8 cellular contexts compared by ENCODE assay signal in the genomic region with DNA sequence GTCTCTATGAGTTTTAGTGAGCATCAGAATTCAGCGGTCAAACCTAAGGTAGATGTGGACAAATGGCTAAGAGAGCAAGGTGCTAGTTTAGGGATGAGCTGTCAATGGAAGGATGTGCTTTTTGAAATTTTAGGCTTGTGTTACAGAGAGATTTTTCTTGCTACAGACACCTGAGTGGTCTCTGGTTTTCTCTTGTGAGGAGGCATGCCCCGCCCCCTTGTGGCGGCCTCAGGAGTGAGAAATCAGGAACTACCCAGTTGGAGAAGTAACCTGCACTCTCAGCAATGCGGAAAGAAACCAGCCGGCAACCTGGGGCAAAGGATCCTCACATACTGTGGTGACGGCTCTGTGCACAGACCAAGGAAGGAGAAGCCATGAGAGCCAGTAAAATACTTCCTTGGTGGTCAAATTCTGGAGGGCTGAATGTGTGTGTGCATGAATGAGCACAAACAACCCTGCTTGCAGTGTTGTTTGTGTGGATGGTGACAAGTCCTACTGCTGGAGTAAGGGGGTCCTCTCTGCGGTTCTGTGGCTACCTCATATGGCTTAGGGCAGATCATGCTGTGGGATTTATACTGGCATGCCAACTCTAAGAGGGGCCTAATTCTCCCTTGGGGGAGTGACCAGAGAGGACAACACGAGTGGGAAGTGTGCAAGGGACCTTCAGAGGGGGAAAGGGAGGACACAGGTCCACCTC. TPM values are rescaled to one million over a fixed set of nuclear protein-coding genes. Genes with fewer than 3 reads are reported as not detected.
DNase-seq lines count a peak whose midpoint lies in the region; ATAC-seq and TF ChIP-seq lines count a peak whose summit lies in the region.

No MANE protein-coding gene starts in this region.

- TF ChIP-seq POLR2A in right lobe of liver (IDR thresholded peaks at IDR 0.05): no peak

- dilution Hi-C loops in mammary epithelial cell (cut with HindIII; ENCODE audit: low sequenced_read_pairs): no loop called here

- H3K27ac ChIP-seq in DND-41 (ENCODE audit: low read length) (no peak overlapping the region), mammary epithelial cell (ENCODE audit: insufficient read depth, low read depth, low read length) (no peak overlapping the region), right lobe of liver (no peak overlapping the region)

- H3K27me3 Mint-ChIP-seq in activated B cell treated with CpG ODN at 0.5 μM for 24 hours: no peaks in the 10 kb centered on the region

- no TSS peak for BruUV-seq in mammary epithelial cell (replicated peaks; lab: Mats Ljungman, UMichigan)

- H4K20me1 ChIP-seq in DND-41 (ENCODE audit: insufficient read depth, low read length): no peaks in the 10 kb centered on the region
- H4K20me1 ChIP-seq in mammary epithelial cell (ENCODE audit: insufficient read depth, low read length): no peaks in the 10 kb centered on the region

- POLR2A ChIA-PET in activated B cell treated with CpG ODN at 0.5 μM for 24 hours (lab: Charles Lee): interaction anchor here (1.0 to 1.9 kb wide), 8 partner anchors 16 to 419 kb away, joined by 3 to 9 read pairs (median 4); partner anchors contain the start of genes DMXL1 and HSD17B4

- no peaks in the 10 kb centered on the region for H3K4me1 ChIP-seq in DND-41 (ENCODE audit: insufficient read depth, low read length)
- no peaks in the 10 kb centered on the region for H3K4me1 ChIP-seq in mammary epithelial cell (ENCODE audit: insufficient read depth, low read length)
- H3K4me1 ChIP-seq in right lobe of liver: peaks cover 0 to 6% (median 2%) of the 10 kb centered on the region in 4 donors

- H3K9ac ChIP-seq in DND-41 (ENCODE audit: low read depth, low read length) (no peak overlapping the region), mammary epithelial cell (ENCODE audit: insufficient read depth, low read length) (no peak overlapping the region)

- H3K4me3 ChIP-seq in DND-41 (ENCODE audit: low read depth in 1 of 2, low read length in 2 of 2) (no peak overlapping the region), mammary epithelial cell (replicated peaks in 1 of 3; ENCODE audit: insufficient read depth in 1 of 3, low read depth in 2 of 3, low read length in 3 of 3) (no peak overlapping the region), right lobe of liver (no peak overlapping the region)

- H3K4me3 Mint-ChIP-seq in activated B cell treated with CpG ODN at 0.5 μM for 24 hours: peak overlapping the region; percentile 29

- DNase-seq in DND-41 (peak; percentile 62), HT1080 (ENCODE audit: low read depth) (peak; percentile 59), activated B cell treated with CpG ODN at 0.5 μM for 24 hours (peak; percentile 73), mammary epithelial cell (peak; percentile 32), right lobe of liver (peak; percentile 77 to 80 (median 78)), KG1 (lab: John Stamatoyannopoulos, UW) (no peak)
- DNase-seq in stimulated activated CD8-positive, alpha-beta memory T cell treated with anti-CD3 and anti-CD28 coated beads, Interleukin-4, amount 100 ng/mL, for 1 hour (ENCODE audit: low read depth in 2 of 2, low spot score in 1 of 2): peak; percentile 24 to 56

- in situ Hi-C loops in mammary epithelial cell (cut with MboI; ENCODE audit: low sequenced_read_pairs in 2 of 2): no loop called here

- H3K36me3 Mint-ChIP-seq in activated B cell treated with CpG ODN at 0.5 μM for 24 hours (ENCODE audit: low read depth): peaks cover 2% of the 10 kb centered on the region

- WGBS in mammary epithelial cell (ENCODE audit: low coverage, missing lambda C conversion rate): 33% methylated on average over 5 of the region's 8 CpGs
- WGBS in right lobe of liver (ENCODE audit: insufficient coverage, low coverage, low lambda C conversion rate, missing lambda C conversion rate): 21% methylated on average over 6 of the region's 8 CpGs

- H3K9me3 Mint-ChIP-seq in activated B cell treated with CpG ODN at 0.5 μM for 24 hours: no peaks in the 10 kb centered on the region

- H3K36me3 ChIP-seq in DND-41 (ENCODE audit: insufficient read depth, low read length): no peaks in the 10 kb centered on the region
- H3K36me3 ChIP-seq in mammary epithelial cell (ENCODE audit: insufficient read depth, low read length): no peaks in the 10 kb centered on the region
- no peaks in the 10 kb centered on the region for H3K36me3 ChIP-seq in right lobe of liver

- CTCF ChIA-PET in activated B cell treated with CpG ODN at 0.5 μM for 24 hours (lab: Charles Lee): interaction anchor here (0.7 to 4.6 kb wide), 17 partner anchors 12 to 448 kb away, joined by 3 to 55 read pairs (median 4); partner anchors contain the start of genes DTWD2 and HSD17B4
- CTCF ChIA-PET in mammary epithelial cell (lab: Charles Lee; ENCODE audit: low non-redundant PET): no interaction called here

- peaks cover 32% of the 10 kb centered on the region for H3K4me1 Mint-ChIP-seq in activated B cell treated with CpG ODN at 0.5 μM for 24 hours

- H3K4me2 ChIP-seq in DND-41 (ENCODE audit: insufficient read depth, low read length) (no peak overlapping the region), mammary epithelial cell (ENCODE audit: insufficient read depth, low read depth, low read length) (no peak overlapping the region)

- peak overlapping the region; percentile 19 for H3K27ac Mint-ChIP-seq in activated B cell treated with CpG ODN at 0.5 μM for 24 hours

- ATAC-seq in DND-41 (ENCODE audit: insufficient read depth, low read depth) (peak; percentile 63; the same call in 2 of the 3 replicates), GM21447 (IDR thresholded peaks at IDR 0.05; ENCODE audit: unreplicated experiment) (peak; percentile 93), activated B cell treated with CpG ODN at 0.5 μM for 24 hours (ENCODE audit: low read depth) (peak; percentile 93), right lobe of liver (peak; percentile 67 to 74 (median 70))

- intact Hi-C loops in activated B cell treated with CpG ODN at 0.5 μM for 24 hours (cut with micrococcal nuclease): loop anchor here (1.0 kb wide), 6 partner anchors 17 to 447 kb away; partner anchors contain the start of gene DTWD2
- intact Hi-C loops in mammary epithelial cell (cut with micrococcal nuclease): loop anchor here (1.0 kb wide), 1 partner anchor 447 kb away; the partner anchor contains the start of gene DTWD2
- intact Hi-C loops in right lobe of liver (cut with DNase I): no loop called here

- TF ChIP-seq CTCF in DND-41 (IDR thresholded peaks at IDR 0.05; ENCODE audit: borderline replicate concordance, extremely low read depth, low read length, poor library complexity, severe bottlenecking) (peak; percentile 66), activated B cell treated with CpG ODN at 0.5 μM for 24 hours (IDR thresholded peaks at IDR 0.05) (peak; percentile 81), mammary epithelial cell (conservative IDR thresholded peaks at IDR 0.05 in 1 of 2, IDR thresholded peaks at IDR 0.05 in 1 of 2; ENCODE audit: extremely low read depth in 1 of 2, insufficient read depth in 1 of 2, low read depth in 1 of 2, low read length in 2 of 2) (peak; percentile 66 to 77), right lobe of liver (IDR thresholded peaks at IDR 0.05) (peak; percentile 55 to 63 (median 56))

- H3K27me3 ChIP-seq in DND-41 (ENCODE audit: insufficient read depth, low read length, poor library complexity) (no peaks in the 10 kb centered on the region), mammary epithelial cell (ENCODE audit: insufficient read depth, low read length) (no peaks in the 10 kb centered on the region), right lobe of liver (no peaks in the 10 kb centered on the region)

- H2AFZ ChIP-seq in DND-41 (ENCODE audit: low read depth, low read length) (peak overlapping the region; percentile 39; the same call in 1 of the 2 replicates), mammary epithelial cell (ENCODE audit: low read depth, low read length) (peak overlapping the region; percentile 13)

- no peaks in the 10 kb centered on the region for H3K9me3 ChIP-seq in DND-41 (ENCODE audit: insufficient read depth, low read length, severe bottlenecking)
- H3K9me3 ChIP-seq in mammary epithelial cell (replicated peaks; ENCODE audit: insufficient read depth, low read length): no peaks in the 10 kb centered on the region
- no peaks in the 10 kb centered on the region for H3K9me3 ChIP-seq in right lobe of liver

- H3K79me2 ChIP-seq in DND-41 (ENCODE audit: insufficient read depth, low read length): no peaks in the 10 kb centered on the region
- H3K79me2 ChIP-seq in mammary epithelial cell (ENCODE audit: insufficient read depth, low read length): no peaks in the 10 kb centered on the region

RNA-seq across cellular contexts. Expression of gene HSD17B4, which starts 16.7 kb away (rescaled TPM):
- 62.6 and 90.6 TPM in 2 replicates for total RNA-seq in HT1080 (2014; rRNA removed; shearing (Covaris generic))
- polyA plus RNA-seq in HT1080 (2015; cell fraction: cytosol; rRNA removed): 73.2 and 93.6 TPM in 2 replicates
- 115 and 177 TPM in 2 replicates for polyA plus RNA-seq in HT1080 (2015; cell fraction: nucleus; rRNA removed)
- total RNA-seq in activated B cell treated with CpG ODN at 0.5 μM for 24 hours (106 and 130 TPM in 2 replicates), mammary epithelial cell (100 to 1,000 TPM; 131 to 168 TPM), right lobe of liver (100 to 1,000 TPM; 380 to 571 (median 473) TPM)
- 139 TPM for polyA plus RNA-seq in mammary epithelial cell
- polyA minus RNA-seq in mammary epithelial cell: 207 TPM

Comparison
In these comparisons a context has a peak if more than half of its experiments do, and no peak if none do; other contexts are left out.
1. intact Hi-C loops: an anchor here in activated B cell treated with CpG ODN at 0.5 μM for 24 hours (1.0 kb wide) and mammary epithelial cell (1.0 kb wide); none called in right lobe of liver.